Comparison of ENCODE assay signal across 8 cellular contexts in genomic region chr3:111761309-111761795, GRCh38.
DNase-seq lines count a peak whose midpoint lies in the region; ATAC-seq, FAIRE-seq and TF ChIP-seq lines count a peak whose summit lies in the region.

No MANE protein-coding gene starts in this region.

- FAIRE-seq in GM19239 (lab: Jason Lieb, UNC), result peak; percentile 44

- no peak overlapping the region for H3K4me3 ChIP-seq in NB4 (ENCODE audit: low read depth, low read length)

- no peak for TF ChIP-seq POLR2A in NB4 (IDR thresholded peaks at IDR 0.05; ENCODE audit: extremely low read depth, insufficient read length)

- DNase-seq in GM19239 (ENCODE audit: insufficient read length, low spot score), result no peak
- peak; percentile 1 for DNase-seq in NB4 (ENCODE audit: low read depth)
- peak; percentile 96 for DNase-seq in fibroblast of peridontal ligament (ENCODE audit: extremely low read depth)
- peak; percentile 32 for DNase-seq in smooth muscle cell of the brain vasculature (ENCODE audit: low read depth, low spot score)
- no peak for DNase-seq in NCI-H82 treated with DMSO at 0.1 percent for 48 hours (lab: John Stamatoyannopoulos, UW; ENCODE audit: unreplicated experiment)
- no peak for DNase-seq in hypothalamus (lab: John Stamatoyannopoulos, UW)

- no peak for ATAC-seq in HG02852 (IDR thresholded peaks at IDR 0.05; ENCODE audit: unreplicated experiment)
- no peak for ATAC-seq in GM18873 (IDR thresholded peaks at IDR 0.05; ENCODE audit: low FRiP score, unreplicated experiment)

- TF ChIP-seq CTCF in NB4 (IDR thresholded peaks at IDR 0.05; ENCODE audit: low read depth, low read length), result no peak

Comparison
In these comparisons a context has a peak if more than half of its experiments do, and no peak if none do; other contexts are left out.
1. DNase-seq: peak in NB4 (single experiment), fibroblast of peridontal ligament (single experiment) and smooth muscle cell of the brain vasculature (single experiment); none in GM19239 (single experiment), NCI-H82 treated with DMSO at 0.1 percent for 48 hours (single experiment) and hypothalamus (0 of 51).